Comparison of ENCODE assay signal across 27 cellular contexts in genomic region chr16:88285514-88285822, GRCh38.
"Had no signal": no experiment of that assay in that cellular context is flagged by ENCODE, and none has a peak within 500 bp of the region (broad histone marks: within the 10 kb centered on the region; RNA-seq: fewer than 3 reads in every experiment).

No MANE protein-coding gene starts in this region.

- ATAC-seq: left cardiac atrium; left lung; mucosa of descending colon; naive thymus-derived CD8-positive, alpha-beta T cell; stimulated activated naive B cell treated with anti-CD40 and anti-IgM and Interleukin-4, amounts not matched to agents 10 μg/mL and 1 μg/mL and 100 μg/mL, for 72 hours; stimulated activated naive CD8-positive, alpha-beta T cell treated with anti-CD3 and anti-CD28 coated beads, Interleukin-15, Interleukin-2, amounts not matched to agents 100 U/mL and 50 U/mL, for 24 hours had no signal

- H3K9ac ChIP-seq: parathyroid adenoma had no signal

- H2AFZ ChIP-seq: hepatocyte, parathyroid adenoma had no signal

- H3K79me2 ChIP-seq: hepatocyte, parathyroid adenoma had no signal

- H3K36me3 ChIP-seq: heart right ventricle, left lung, right atrium auricular region, right lobe of liver, stomach, suprapubic skin, thoracic aorta, tibial artery, upper lobe of right lung had no signal

- H3K4me2 ChIP-seq: hepatocyte had no signal

- H3K27me3 ChIP-seq: hepatocyte, right atrium auricular region, right lobe of liver, suprapubic skin, tibial artery, upper lobe of right lung had no signal

- FAIRE-seq: urothelium cell line had no signal

- DNase-seq: heart right ventricle; islet precursor cell; kidney glomerular epithelial cell; left cardiac atrium; midbrain; naive thymus-derived CD8-positive, alpha-beta T cell; stimulated activated CD4-positive, alpha-beta T cell treated with anti-CD3 and anti-CD28 coated beads, Interleukin-12 subunit alpha, Interleukin-12 subunit beta, amount 100 ng/mL, for 4 hours; stimulated activated CD4-positive, alpha-beta T cell treated with anti-CD3 and anti-CD28 coated beads, Interleukin-15, amount 100 ng/mL, for 24 hours; stimulated activated CD4-positive, alpha-beta T cell treated with anti-CD3 and anti-CD28 coated beads, Interleukin-2, amount 100 ng/mL, for 24 hours; stimulated activated CD4-positive, alpha-beta T cell treated with anti-CD3 and anti-CD28 coated beads, Interleukin-4, amount 100 ng/mL, for 1 hour; stimulated activated naive B cell treated with anti-CD40 and anti-IgM and Interleukin-4, amounts not matched to agents 10 μg/mL and 1 μg/mL and 100 μg/mL, for 72 hours; stimulated activated naive CD8-positive, alpha-beta T cell treated with anti-CD3 and anti-CD28 coated beads, Interleukin-15, Interleukin-2, amounts not matched to agents 100 U/mL and 50 U/mL, for 24 hours; stomach; tibial artery; trophoblast cell; upper lobe of right lung had no signal

- H3K27ac ChIP-seq: heart right ventricle, hepatocyte, left lung, parathyroid adenoma, right atrium auricular region, right lobe of liver, skin epidermis, stomach, suprapubic skin, thoracic aorta, tibial artery, upper lobe of right lung had no signal

- H3K9me3 ChIP-seq: thoracic aorta had no signal

- H3K4me1 ChIP-seq: left lung, parathyroid adenoma, right atrium auricular region, right lobe of liver, tibial artery, upper lobe of right lung had no signal

- H3K4me3 ChIP-seq: heart right ventricle, hepatocyte, left lung, lung, mucosa of descending colon, right atrium auricular region, right lobe of liver, skin epidermis, stomach, suprapubic skin, thoracic aorta, tibial artery, upper lobe of right lung had no signal
